8 cellular contexts compared by ENCODE assay signal in genomic region chr5:139774980-139775654, GRCh38.
DNase-seq lines count a peak whose midpoint lies in the region; ATAC-seq and TF ChIP-seq lines count a peak whose summit lies in the region.

No MANE protein-coding gene starts in this region.

- peaks cover 45% of the 10 kb centered on the region for H3K27me3 Mint-ChIP-seq in dendritic cell treated with granulocyte-macrophage colony-stimulating factor and Interleukin-4, amounts not matched to agents 40 ng/mL and 50 ng/mL, for 4 days

- intact Hi-C loops in dendritic cell treated with granulocyte-macrophage colony-stimulating factor and Interleukin-4, amounts not matched to agents 40 ng/mL and 50 ng/mL, for 4 days (cut with micrococcal nuclease) = no loop called here

- peaks cover 26% of the 10 kb centered on the region for H3K4me1 Mint-ChIP-seq in dendritic cell treated with granulocyte-macrophage colony-stimulating factor and Interleukin-4, amounts not matched to agents 40 ng/mL and 50 ng/mL, for 4 days (ENCODE audit: low read depth)

- peak; percentile 92 for TF ChIP-seq CTCF in GM12872 (IDR thresholded peaks at IDR 0.05; ENCODE audit: insufficient read depth, low read depth, low read length)

- H3K4me3 Mint-ChIP-seq in dendritic cell treated with granulocyte-macrophage colony-stimulating factor and Interleukin-4, amounts not matched to agents 40 ng/mL and 50 ng/mL, for 4 days = no peak overlapping the region

- no peaks in the 10 kb centered on the region for H3K9me3 Mint-ChIP-seq in dendritic cell treated with granulocyte-macrophage colony-stimulating factor and Interleukin-4, amounts not matched to agents 40 ng/mL and 50 ng/mL, for 4 days

- peak; percentile 53 for ATAC-seq in HG02763 (IDR thresholded peaks at IDR 0.05; ENCODE audit: unreplicated experiment)

- no peaks in the 10 kb centered on the region for H3K36me3 Mint-ChIP-seq in dendritic cell treated with granulocyte-macrophage colony-stimulating factor and Interleukin-4, amounts not matched to agents 40 ng/mL and 50 ng/mL, for 4 days (ENCODE audit: low read depth)

- peak overlapping the region; percentile 62 for H3K27ac Mint-ChIP-seq in dendritic cell treated with granulocyte-macrophage colony-stimulating factor and Interleukin-4, amounts not matched to agents 40 ng/mL and 50 ng/mL, for 4 days

- DNase-seq in NCI-H2171 treated with DMSO at 0.1 percent for 48 hours (lab: John Stamatoyannopoulos, UW) (peak; percentile 43), medulla oblongata (ENCODE audit: extremely low spot score) (peak; percentile 64), middle frontal gyrus (ENCODE audit: extremely low spot score, low spot score) (no peak)
- DNase-seq in activated CD4-positive, alpha-beta T cell treated with anti-CD3 and anti-CD28 coated beads, Interleukin-2, amount 50 U/mL, for 1 hour = peak; percentile 76
- DNase-seq in stimulated activated CD8-positive, alpha-beta memory T cell treated with anti-CD3 and anti-CD28 coated beads, Interleukin-2, amount 100 ng/mL, for 48 hours (ENCODE audit: low read depth in 2 of 2) = peak; percentile 77 to 86
